ENCODE assay signal across 30 cellular contexts in genomic region chr10:128572696-128573095, GRCh38.
"Had no signal": no experiment of that assay in that cellular context is flagged by ENCODE, and none has a peak within 500 bp of the region (broad histone marks: within the 10 kb centered on the region; RNA-seq: fewer than 3 reads in every experiment).

No MANE protein-coding gene starts in this region.

- H3K4me3 Mint-ChIP-seq: activated B cell treated with CpG ODN at 0.5 μM for 24 hours; activated CD4-positive, alpha-beta memory T cell treated with anti-CD3 and anti-CD28 coated beads for 36 hours; activated CD8-positive, alpha-beta memory T cell treated with anti-CD3 and anti-CD28 coated beads, Interleukin-2, amount 10 ng/mL, durations not matched to agents 7 days and 5 days; activated CD8-positive, alpha-beta T cell treated with anti-CD3 and anti-CD28 coated beads, Interleukin-2, amount 10 ng/mL, durations not matched to agents 7 days and 5 days; activated naive CD4-positive, alpha-beta T cell treated with anti-CD3 and anti-CD28 coated beads, Interleukin-2, amount 10 ng/mL, durations not matched to agents 7 days and 5 days; activated naive CD8-positive, alpha-beta T cell treated with anti-CD3 and anti-CD28 coated beads, Interleukin-2, amount 10 ng/mL, durations not matched to agents 7 days and 5 days; activated T-helper 1 cell treated with anti-CD3 and anti-CD28 coated beads, Interleukin-12 subunit alpha, Interleukin-12 subunit beta, Interleukin-2, Interleukin-4 antibody, amounts not matched to agents 30 ng/mL and 10 ng/mL and 1 ng/mL, durations not matched to agents 14 hours and 24 hours and 36 hours; brain; effector memory CD8-positive, alpha-beta T cell; T-helper 17 cell; T-helper 2 cell treated with Interferon-gamma antibody and Interleukin-4, amounts not matched to agents 5 μg/mL and 100 μg/mL, for 36 hours had no signal

- H3K9me3 Mint-ChIP-seq: activated B cell treated with CpG ODN at 0.5 μM for 24 hours; activated CD4-positive, alpha-beta memory T cell treated with anti-CD3 and anti-CD28 coated beads for 36 hours; activated naive CD4-positive, alpha-beta T cell treated with anti-CD3 and anti-CD28 coated beads, Interleukin-2, amount 10 ng/mL, durations not matched to agents 7 days and 5 days; activated naive CD4-positive, alpha-beta T cell treated with anti-CD3 and anti-CD28 coated beads, Interleukin-2, amount 50 U/mL, for 72 hours; activated naive CD8-positive, alpha-beta T cell treated with anti-CD3 and anti-CD28 coated beads, Interleukin-2, amount 10 ng/mL, durations not matched to agents 7 days and 5 days; activated T-helper 1 cell treated with anti-CD3 and anti-CD28 coated beads, Interleukin-12 subunit alpha, Interleukin-12 subunit beta, Interleukin-2, Interleukin-4 antibody, amounts not matched to agents 30 ng/mL and 10 ng/mL and 1 ng/mL, durations not matched to agents 14 hours and 24 hours and 36 hours; activated T-helper 2 cell treated with anti-CD3 and anti-CD28 coated beads, Interferon-gamma antibody, Interleukin-2, Interleukin-4, amounts not matched to agents 10 μg/mL and 5 μg/mL and 100 μg/mL, durations not matched to agents 14 hours and 24 hours and 36 hours; effector memory CD8-positive, alpha-beta T cell; T-helper 2 cell treated with Interferon-gamma antibody and Interleukin-4, amounts not matched to agents 5 μg/mL and 100 μg/mL, for 36 hours had no signal

- DNase-seq: activated B cell treated with CpG ODN at 0.5 μM for 24 hours; activated CD4-positive, alpha-beta memory T cell treated with anti-CD3 and anti-CD28 coated beads for 36 hours; activated CD4-positive, alpha-beta T cell treated with anti-CD3 and anti-CD28 coated beads for 48 hours; activated CD8-positive, alpha-beta memory T cell treated with anti-CD3 and anti-CD28 coated beads, Interleukin-2, amount 10 ng/mL, durations not matched to agents 7 days and 5 days; activated CD8-positive, alpha-beta memory T cell treated with anti-CD3 and anti-CD28 coated beads, Interleukin-2, amount 50 U/mL, for 4 hours; activated CD8-positive, alpha-beta T cell treated with anti-CD3 and anti-CD28 coated beads, Interleukin-2, amount 10 ng/mL, durations not matched to agents 7 days and 5 days; activated effector memory CD4-positive, alpha-beta T cell treated with anti-CD3 and anti-CD28 coated beads, Interleukin-2, amount 50 U/mL, for 16 hours; activated naive CD4-positive, alpha-beta T cell treated with anti-CD3 and anti-CD28 coated beads, Interleukin-2, amount 10 ng/mL, durations not matched to agents 7 days and 5 days; activated naive CD8-positive, alpha-beta T cell treated with anti-CD3 and anti-CD28 coated beads, Interleukin-2, amount 10 ng/mL, durations not matched to agents 7 days and 5 days; activated T-cell treated with anti-CD3 and anti-CD28 coated beads, Interleukin-2, amount 50 U/mL, for 1 hour; activated T-cell treated with anti-CD3 and anti-CD28 coated beads, Interleukin-2, amount 50 U/mL, for 48 hours; caudate nucleus; cortex of kidney; dermis blood vessel endothelial cell; effector CD4-positive, alpha-beta T cell; effector memory CD8-positive, alpha-beta T cell; erythroblast; esophagus squamous epithelium; T-helper 1 cell; T-helper 17 cell; T1000; WERI-Rb-1 had no signal

- H3K9me3 ChIP-seq: ascending aorta had no signal

- ATAC-seq: activated CD4-positive, CD25-positive, alpha-beta regulatory T cell treated with anti-CD3 and anti-CD28 coated beads, Interleukin-2, amount 50 U/mL, for 24 hours; activated CD8-positive, alpha-beta memory T cell treated with anti-CD3 and anti-CD28 coated beads, Interleukin-2, amount 10 ng/mL, durations not matched to agents 7 days and 5 days; activated CD8-positive, alpha-beta T cell treated with anti-CD3 and anti-CD28 coated beads, Interleukin-2, amount 10 ng/mL, durations not matched to agents 7 days and 5 days; activated naive CD4-positive, alpha-beta T cell treated with anti-CD3 and anti-CD28 coated beads, Interleukin-2, amount 50 U/mL, for 72 hours; effector memory CD8-positive, alpha-beta T cell; SK-N-SH treated with all-trans-retinoic acid at 6 μM for 48 hours; T-helper 17 cell had no signal

- H3K27ac Mint-ChIP-seq: activated B cell treated with CpG ODN at 0.5 μM for 24 hours; activated CD4-positive, alpha-beta memory T cell treated with anti-CD3 and anti-CD28 coated beads for 36 hours; activated CD8-positive, alpha-beta memory T cell treated with anti-CD3 and anti-CD28 coated beads, Interleukin-2, amount 10 ng/mL, durations not matched to agents 7 days and 5 days; activated CD8-positive, alpha-beta T cell treated with anti-CD3 and anti-CD28 coated beads, Interleukin-2, amount 10 ng/mL, durations not matched to agents 7 days and 5 days; activated naive CD4-positive, alpha-beta T cell treated with anti-CD3 and anti-CD28 coated beads, Interleukin-2, amount 10 ng/mL, durations not matched to agents 7 days and 5 days; activated naive CD4-positive, alpha-beta T cell treated with anti-CD3 and anti-CD28 coated beads, Interleukin-2, amount 50 U/mL, for 72 hours; activated naive CD8-positive, alpha-beta T cell treated with anti-CD3 and anti-CD28 coated beads, Interleukin-2, amount 10 ng/mL, durations not matched to agents 7 days and 5 days; activated T-helper 1 cell treated with anti-CD3 and anti-CD28 coated beads, Interleukin-12 subunit alpha, Interleukin-12 subunit beta, Interleukin-2, Interleukin-4 antibody, amounts not matched to agents 30 ng/mL and 10 ng/mL and 1 ng/mL, durations not matched to agents 14 hours and 24 hours and 36 hours; activated T-helper 2 cell treated with anti-CD3 and anti-CD28 coated beads, Interferon-gamma antibody, Interleukin-2, Interleukin-4, amounts not matched to agents 10 μg/mL and 5 μg/mL and 100 μg/mL, durations not matched to agents 14 hours and 24 hours and 36 hours; effector memory CD8-positive, alpha-beta T cell; T-helper 17 cell; T-helper 2 cell treated with Interferon-gamma antibody and Interleukin-4, amounts not matched to agents 5 μg/mL and 100 μg/mL, for 36 hours had no signal

- H3K4me1 ChIP-seq: ascending aorta, esophagus squamous epithelium had no signal

- H3K27me3 Mint-ChIP-seq: activated CD4-positive, alpha-beta memory T cell treated with anti-CD3 and anti-CD28 coated beads for 36 hours; activated CD8-positive, alpha-beta memory T cell treated with anti-CD3 and anti-CD28 coated beads, Interleukin-2, amount 10 ng/mL, durations not matched to agents 7 days and 5 days; activated naive CD8-positive, alpha-beta T cell treated with anti-CD3 and anti-CD28 coated beads, Interleukin-2, amount 10 ng/mL, durations not matched to agents 7 days and 5 days had no signal

- H3K27ac ChIP-seq: ascending aorta, esophagus squamous epithelium, WERI-Rb-1 had no signal

- H3K4me3 ChIP-seq: ascending aorta, esophagus squamous epithelium had no signal

- H3K4me1 Mint-ChIP-seq: activated B cell treated with CpG ODN at 0.5 μM for 24 hours; activated CD8-positive, alpha-beta memory T cell treated with anti-CD3 and anti-CD28 coated beads, Interleukin-2, amount 10 ng/mL, durations not matched to agents 7 days and 5 days; activated naive CD4-positive, alpha-beta T cell treated with anti-CD3 and anti-CD28 coated beads, Interleukin-2, amount 10 ng/mL, durations not matched to agents 7 days and 5 days; activated naive CD8-positive, alpha-beta T cell treated with anti-CD3 and anti-CD28 coated beads, Interleukin-2, amount 10 ng/mL, durations not matched to agents 7 days and 5 days; T-helper 17 cell had no signal

- H3K36me3 ChIP-seq: ascending aorta, esophagus squamous epithelium, WERI-Rb-1 had no signal

- H3K27me3 ChIP-seq: ascending aorta had no signal

- H3K36me3 Mint-ChIP-seq: activated CD4-positive, alpha-beta memory T cell treated with anti-CD3 and anti-CD28 coated beads for 36 hours; activated CD8-positive, alpha-beta memory T cell treated with anti-CD3 and anti-CD28 coated beads, Interleukin-2, amount 10 ng/mL, durations not matched to agents 7 days and 5 days; activated naive CD4-positive, alpha-beta T cell treated with anti-CD3 and anti-CD28 coated beads, Interleukin-2, amount 10 ng/mL, durations not matched to agents 7 days and 5 days; activated naive CD4-positive, alpha-beta T cell treated with anti-CD3 and anti-CD28 coated beads, Interleukin-2, amount 50 U/mL, for 72 hours; activated naive CD8-positive, alpha-beta T cell treated with anti-CD3 and anti-CD28 coated beads, Interleukin-2, amount 10 ng/mL, durations not matched to agents 7 days and 5 days; brain had no signal
